In the genomic region with DNA sequence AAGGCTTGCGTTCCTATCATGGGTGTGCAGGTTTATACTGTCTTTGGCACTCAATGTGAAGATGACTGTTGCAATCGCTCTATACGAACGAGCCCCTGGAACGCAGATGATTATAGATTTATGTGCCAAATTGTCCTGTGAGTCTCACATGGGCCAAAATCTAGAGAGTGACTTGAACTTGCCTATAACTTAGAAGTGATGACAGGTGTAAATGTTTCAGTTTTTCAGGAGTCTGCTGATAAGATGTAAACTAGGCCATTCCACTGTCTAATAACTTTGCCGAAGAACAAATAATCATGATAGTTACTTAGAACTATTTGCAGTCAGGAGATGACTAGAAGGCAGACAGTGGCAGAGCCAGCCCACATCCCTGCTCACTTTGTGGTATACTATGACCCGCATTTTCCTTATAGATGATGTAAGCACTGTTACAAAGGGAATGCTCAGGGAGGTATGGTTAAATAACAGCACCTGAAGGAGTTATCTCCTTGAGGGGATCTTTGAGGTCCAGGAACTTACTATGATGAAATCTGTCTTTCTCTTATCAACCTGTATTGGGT, we compare ENCODE assay signal across 22 cellular contexts.
"Had no signal": no experiment of that assay in that cellular context is flagged by ENCODE, and none has a peak within 500 bp of the region (broad histone marks: within the 10 kb centered on the region; RNA-seq: fewer than 3 reads in every experiment).

No MANE protein-coding gene starts in this region.

- DNase-seq: Karpas-422, KG1, MG63, NCI-H1092, NCI-H1105 treated with DMSO at 0.1 percent for 48 hours, NCI-H1417 treated with DMSO at 0.1 percent for 48 hours, NCI-H146, NCI-H1694 treated with DMSO at 0.1 percent for 48 hours, NCI-H1930, NCI-H2081, NCI-H2107, NCI-H2227 treated with DMSO at 0.1 percent for 48 hours, NCI-H524 treated with DMSO at 0.1 percent for 48 hours, NCI-H69, NCI-H774, SHP77 treated with DMSO at 0.1 percent for 48 hours, T-cell had no signal

- H3K27ac Mint-ChIP-seq: T-cell had no signal

- H3K27me3 Mint-ChIP-seq: T-cell had no signal

- H3K4me1 Mint-ChIP-seq: T-cell had no signal

- H3K27ac ChIP-seq: HL-60, RWPE1, SJSA1, SK-N-MC had no signal

- H3K9me3 Mint-ChIP-seq: T-cell had no signal

- H3K4me3 Mint-ChIP-seq: T-cell had no signal

- ATAC-seq: Panc1, T-cell had no signal
